ENCODE assay signal across 2 cellular contexts in the genomic region with DNA sequence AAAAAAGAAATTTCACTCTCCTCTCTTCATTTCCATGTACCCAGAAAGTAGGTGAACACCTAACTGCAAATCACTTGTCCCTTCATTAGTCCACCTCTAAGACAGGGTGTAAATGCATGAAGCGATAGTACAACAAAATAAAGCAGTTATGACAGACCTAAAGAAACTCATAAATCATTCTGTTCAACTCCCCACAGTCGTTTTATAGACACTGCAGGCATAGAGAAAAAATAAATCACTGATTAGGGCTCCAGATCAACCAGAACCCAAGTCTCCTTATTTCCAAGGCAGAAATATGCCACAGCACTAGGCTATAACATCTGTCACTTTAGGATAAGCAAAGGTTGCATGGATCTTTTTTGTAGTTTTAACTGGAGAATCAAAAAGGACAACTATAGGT.
TF ChIP-seq lines count a peak whose summit lies in the region.

No MANE protein-coding gene starts in this region.

TF ChIP-seq in liver, 16 proteins besides CTCF, POLR2A, EP300 and RAD21:
- TF ChIP-seq FOXA1 (IDR thresholded peaks at IDR 0.05) = no peak
- no peak for TF ChIP-seq EGR1 (IDR thresholded peaks at IDR 0.05; ENCODE audit: low read depth in 2 of 2)
- no peak for TF ChIP-seq ATF3 (IDR thresholded peaks at IDR 0.05)
- no peak for TF ChIP-seq ZBTB33 (IDR thresholded peaks at IDR 0.05)
- no peak for TF ChIP-seq HNF4G (IDR thresholded peaks at IDR 0.05)
- TF ChIP-seq, protein P1, sequence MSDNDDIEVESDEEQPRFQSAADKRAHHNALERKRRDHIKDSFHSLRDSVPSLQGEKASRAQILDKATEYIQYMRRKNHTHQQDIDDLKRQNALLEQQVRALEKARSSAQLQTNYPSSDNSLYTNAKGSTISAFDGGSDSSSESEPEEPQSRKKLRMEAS (IDR thresholded peaks at IDR 0.05) = no peak
- no peak for TF ChIP-seq NR2F2 (IDR thresholded peaks at IDR 0.05)
- no peak for TF ChIP-seq JUND (IDR thresholded peaks at IDR 0.05)
- TF ChIP-seq YY1 (IDR thresholded peaks at IDR 0.05) = no peak
- no peak for TF ChIP-seq FOXA2 (IDR thresholded peaks at IDR 0.05)
- TF ChIP-seq, protein P2, sequence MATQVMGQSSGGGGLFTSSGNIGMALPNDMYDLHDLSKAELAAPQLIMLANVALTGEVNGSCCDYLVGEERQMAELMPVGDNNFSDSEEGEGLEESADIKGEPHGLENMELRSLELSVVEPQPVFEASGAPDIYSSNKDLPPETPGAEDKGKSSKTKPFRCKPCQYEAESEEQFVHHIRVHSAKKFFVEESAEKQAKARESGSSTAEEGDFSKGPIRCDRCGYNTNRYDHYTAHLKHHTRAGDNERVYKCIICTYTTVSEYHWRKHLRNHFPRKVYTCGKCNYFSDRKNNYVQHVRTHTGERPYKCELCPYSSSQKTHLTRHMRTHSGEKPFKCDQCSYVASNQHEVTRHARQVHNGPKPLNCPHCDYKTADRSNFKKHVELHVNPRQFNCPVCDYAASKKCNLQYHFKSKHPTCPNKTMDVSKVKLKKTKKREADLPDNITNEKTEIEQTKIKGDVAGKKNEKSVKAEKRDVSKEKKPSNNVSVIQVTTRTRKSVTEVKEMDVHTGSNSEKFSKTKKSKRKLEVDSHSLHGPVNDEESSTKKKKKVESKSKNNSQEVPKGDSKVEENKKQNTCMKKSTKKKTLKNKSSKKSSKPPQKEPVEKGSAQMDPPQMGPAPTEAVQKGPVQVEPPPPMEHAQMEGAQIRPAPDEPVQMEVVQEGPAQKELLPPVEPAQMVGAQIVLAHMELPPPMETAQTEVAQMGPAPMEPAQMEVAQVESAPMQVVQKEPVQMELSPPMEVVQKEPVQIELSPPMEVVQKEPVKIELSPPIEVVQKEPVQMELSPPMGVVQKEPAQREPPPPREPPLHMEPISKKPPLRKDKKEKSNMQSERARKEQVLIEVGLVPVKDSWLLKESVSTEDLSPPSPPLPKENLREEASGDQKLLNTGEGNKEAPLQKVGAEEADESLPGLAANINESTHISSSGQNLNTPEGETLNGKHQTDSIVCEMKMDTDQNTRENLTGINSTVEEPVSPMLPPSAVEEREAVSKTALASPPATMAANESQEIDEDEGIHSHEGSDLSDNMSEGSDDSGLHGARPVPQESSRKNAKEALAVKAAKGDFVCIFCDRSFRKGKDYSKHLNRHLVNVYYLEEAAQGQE (IDR thresholded peaks at IDR 0.05) = no peak
- TF ChIP-seq RXRA (IDR thresholded peaks at IDR 0.05) = no peak
- no peak for TF ChIP-seq GABPA (IDR thresholded peaks at IDR 0.05 in 1 of 2, conservative IDR thresholded peaks at IDR 0.05 in 1 of 2)
- TF ChIP-seq HNF4A (conservative IDR thresholded peaks at IDR 0.05) = no peak
- TF ChIP-seq SP1 (IDR thresholded peaks at IDR 0.05) = no peak
- no peak for TF ChIP-seq TAF1 (conservative IDR thresholded peaks at IDR 0.05)

TF ChIP-seq in HepG2, 621 proteins besides CTCF, POLR2A, EP300 and RAD21:
- TF ChIP-seq, protein P3, sequence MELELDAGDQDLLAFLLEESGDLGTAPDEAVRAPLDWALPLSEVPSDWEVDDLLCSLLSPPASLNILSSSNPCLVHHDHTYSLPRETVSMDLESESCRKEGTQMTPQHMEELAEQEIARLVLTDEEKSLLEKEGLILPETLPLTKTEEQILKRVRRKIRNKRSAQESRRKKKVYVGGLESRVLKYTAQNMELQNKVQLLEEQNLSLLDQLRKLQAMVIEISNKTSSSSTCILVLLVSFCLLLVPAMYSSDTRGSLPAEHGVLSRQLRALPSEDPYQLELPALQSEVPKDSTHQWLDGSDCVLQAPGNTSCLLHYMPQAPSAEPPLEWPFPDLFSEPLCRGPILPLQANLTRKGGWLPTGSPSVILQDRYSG (CRISPR knock-in tag; IDR thresholded peaks at IDR 0.05) = no peak
- TF ChIP-seq ZNF563 (CRISPR knock-in tag; IDR thresholded peaks at IDR 0.05) = no peak
- TF ChIP-seq CEBPB (IDR thresholded peaks at IDR 0.05; ENCODE audit: borderline replicate concordance, low read depth, low read length) = no peak
- TF ChIP-seq, protein P4, sequence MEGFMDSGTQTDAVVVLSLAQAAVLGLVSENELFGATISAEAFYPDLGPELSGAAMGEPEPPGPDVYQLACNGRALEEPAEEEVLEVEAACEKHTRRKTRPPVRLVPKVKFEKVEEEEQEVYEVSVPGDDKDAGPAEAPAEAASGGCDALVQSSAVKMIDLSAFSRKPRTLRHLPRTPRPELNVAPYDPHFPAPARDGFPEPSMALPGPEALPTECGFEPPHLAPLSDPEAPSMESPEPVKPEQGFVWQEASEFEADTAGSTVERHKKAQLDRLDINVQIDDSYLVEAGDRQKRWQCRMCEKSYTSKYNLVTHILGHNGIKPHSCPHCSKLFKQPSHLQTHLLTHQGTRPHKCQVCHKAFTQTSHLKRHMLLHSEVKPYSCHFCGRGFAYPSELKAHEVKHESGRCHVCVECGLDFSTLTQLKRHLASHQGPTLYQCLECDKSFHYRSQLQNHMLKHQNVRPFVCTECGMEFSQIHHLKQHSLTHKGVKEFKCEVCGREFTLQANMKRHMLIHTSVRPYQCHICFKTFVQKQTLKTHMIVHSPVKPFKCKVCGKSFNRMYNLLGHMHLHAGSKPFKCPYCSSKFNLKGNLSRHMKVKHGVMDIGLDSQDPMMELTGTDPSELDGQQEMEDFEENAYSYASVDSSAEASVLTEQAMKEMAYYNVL (CRISPR knock-in tag; IDR thresholded peaks at IDR 0.05; ENCODE audit: borderline replicate concordance) = no peak
- TF ChIP-seq ATAD3A (CRISPR knock-in tag; IDR thresholded peaks at IDR 0.05) = no peak
